In the genomic region with DNA sequence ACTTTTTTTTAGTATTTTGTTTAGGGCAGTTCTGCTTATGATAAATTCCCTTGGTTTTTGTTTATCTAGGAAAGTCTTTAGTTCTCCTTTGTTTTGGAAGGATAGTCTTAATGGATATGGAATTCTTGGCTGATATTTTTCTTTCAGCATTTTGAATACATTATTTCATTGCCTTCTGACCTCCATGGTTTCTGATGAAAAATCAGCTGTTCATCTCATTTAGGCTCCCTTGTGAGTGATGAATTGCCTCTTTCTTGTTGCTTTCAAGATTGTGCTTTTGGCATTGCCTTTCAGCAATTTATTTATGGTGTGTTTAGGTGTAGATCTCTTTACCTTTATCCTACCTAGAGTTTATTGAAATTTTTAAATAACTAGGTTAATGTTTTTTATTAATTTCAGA, we compare ENCODE assay signal across 25 cellular contexts.
"Had no signal": no experiment of that assay in that cellular context is flagged by ENCODE, and none has a peak within 500 bp of the region (broad histone marks: within the 10 kb centered on the region; RNA-seq: fewer than 3 reads in every experiment).

No MANE protein-coding gene starts in this region.

- H3K27ac ChIP-seq: ascending aorta, breast epithelium, cardiac muscle cell, coronary artery, dorsolateral prefrontal cortex had no signal

- H3K4me3 ChIP-seq: ascending aorta, breast epithelium, cardiac muscle cell, coronary artery, dorsolateral prefrontal cortex had no signal

- H3K4me1 ChIP-seq: ascending aorta, breast epithelium had no signal

- H3K27me3 ChIP-seq: ascending aorta, breast epithelium, cardiac muscle cell had no signal

- H3K9me3 ChIP-seq: ascending aorta had no signal

- ATAC-seq: activated naive CD4-positive, alpha-beta T cell treated with anti-CD3 and anti-CD28 coated beads, Interleukin-2, amount 50 U/mL, for 72 hours; activated T-cell treated with anti-CD3 and anti-CD28 coated beads, Interleukin-2, amount 50 U/mL, for 72 hours; esophagus mucosa had no signal

- H3K36me3 ChIP-seq: ascending aorta, breast epithelium, cardiac muscle cell had no signal

- DNase-seq: activated CD4-positive, alpha-beta memory T cell treated with anti-CD3 and anti-CD28 coated beads, Interleukin-2, amount 10 ng/mL, durations not matched to agents 7 days and 5 days; activated CD4-positive, alpha-beta T cell treated with anti-CD3 and anti-CD28 coated beads for 1 hour; activated CD4-positive, alpha-beta T cell treated with anti-CD3 and anti-CD28 coated beads for 4 hours; activated CD4-positive, alpha-beta T cell treated with anti-CD3 and anti-CD28 coated beads, Interleukin-2, amount 10 ng/mL, durations not matched to agents 7 days and 5 days; activated CD4-positive, alpha-beta T cell treated with anti-CD3 and anti-CD28 coated beads, Interleukin-2, amount 50 U/mL, for 4 hours; activated CD8-positive, alpha-beta memory T cell treated with anti-CD3 and anti-CD28 coated beads, Interleukin-2, amount 50 U/mL, for 48 hours; activated gamma-delta T cell; activated naive CD4-positive, alpha-beta T cell; activated naive CD4-positive, alpha-beta T cell treated with anti-CD3 and anti-CD28 coated beads, Interleukin-2, amount 10 ng/mL, durations not matched to agents 7 days and 5 days; activated naive CD8-positive, alpha-beta T cell treated with anti-CD3 and anti-CD28 coated beads, Interleukin-2, amount 10 ng/mL, durations not matched to agents 7 days and 5 days; activated T-cell treated with anti-CD3 and anti-CD28 coated beads for 4 hours; activated T-cell treated with anti-CD3 and anti-CD28 coated beads, Interleukin-2, amount 50 U/mL, for 24 hours; activated T-cell treated with anti-CD3 and anti-CD28 coated beads, Interleukin-2, amount 50 U/mL, for 72 hours; dorsolateral prefrontal cortex; effector memory CD4-positive, alpha-beta T cell; endodermal cell; foreskin fibroblast; head of caudate nucleus; T-helper 2 cell had no signal
